Comparison of ENCODE assay signal across 17 cellular contexts in the genomic region with DNA sequence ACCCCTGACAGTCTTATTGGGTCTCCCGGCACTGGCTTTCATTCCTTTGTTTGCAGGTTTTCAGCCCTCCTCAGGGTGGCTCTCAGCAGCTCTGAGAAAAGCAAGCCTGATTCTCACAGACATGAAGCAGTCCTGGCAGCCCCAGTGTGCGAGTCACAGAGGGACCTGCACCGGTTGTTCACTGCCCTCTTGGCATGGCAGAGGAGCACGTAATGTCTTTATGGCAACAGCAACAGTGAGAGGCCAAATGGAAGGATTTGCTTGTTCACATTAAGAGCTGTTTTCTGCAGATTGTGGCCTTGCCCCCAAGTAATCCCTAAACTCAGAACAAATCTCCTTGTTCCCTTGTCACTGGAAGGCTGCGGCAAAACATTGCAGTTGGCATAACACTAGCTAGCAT. TPM values are rescaled to one million over a fixed set of nuclear protein-coding genes. Genes with fewer than 3 reads are reported as not detected.
A peak's percentile ranks its signal among the peaks of the same experiment; 100 is the strongest.
DNase-seq lines count a peak whose midpoint lies in the region; ATAC-seq and TF ChIP-seq lines count a peak whose summit lies in the region.
"Had no signal": no experiment of that assay in that cellular context is flagged by ENCODE, and none has a peak within 500 bp of the region (broad histone marks: within the 10 kb centered on the region; RNA-seq: fewer than 3 reads in every experiment).

No MANE protein-coding gene starts in this region.

- H3K9me3 ChIP-seq in MG63 (no peaks in the 10 kb centered on the region), thoracic aorta (no peaks in the 10 kb centered on the region), upper lobe of right lung (no peaks in the 10 kb centered on the region)
- H3K9me3 ChIP-seq: mucosa of descending colon had no signal

- no peak overlapping the region for H3K4me3 ChIP-seq in MG63
- peak overlapping the region in 35 of 59 donors; percentile 0 to 44 (median 16) for H3K4me3 ChIP-seq in dorsolateral prefrontal cortex
- peak overlapping the region; percentile 82 for H3K4me3 ChIP-seq in thoracic aorta
- H3K4me3 ChIP-seq in upper lobe of right lung: no peak overlapping the region
- H3K4me3 ChIP-seq: mucosa of descending colon had no signal

- DNase-seq in MG63 (peak; percentile 60), dorsolateral prefrontal cortex (peak in 3 of 10 donors; percentile 15 to 24 (median 15)), hippocampal formation (lab: John Stamatoyannopoulos, UW) (peak; percentile 30 to 55), thoracic aorta (ENCODE audit: low spot score) (peak; percentile 50), upper lobe of right lung (no peak), epidermal melanocyte (ENCODE audit: insufficient read length, low spot score) (no peak), T-helper 1 cell (no peak)
- DNase-seq: activated CD8-positive, alpha-beta T cell treated with anti-CD3 and anti-CD28 coated beads for 36 hours; activated T-cell treated with anti-CD3 and anti-CD28 coated beads, Interleukin-2, amount 50 U/mL, for 72 hours; AML-193; effector CD8-positive, alpha-beta T cell; mucosa of descending colon; MV-4-11; NCI-H2107; NCI-H774; occipital lobe had no signal

- H3K27ac ChIP-seq in dorsolateral prefrontal cortex (peak overlapping the region in 40 of 59 donors; percentile 0 to 80 (median 50)), thoracic aorta (peak overlapping the region; percentile 91 to 96), upper lobe of right lung (no peak overlapping the region)

- H3K36me3 ChIP-seq in MG63 (no peaks in the 10 kb centered on the region), thoracic aorta (peaks cover 2% of the 10 kb centered on the region), upper lobe of right lung (no peaks in the 10 kb centered on the region)

- ATAC-seq in thoracic aorta (ENCODE audit: insufficient number of reproducible peaks, low FRiP score, low read depth): peak; percentile 17
- no peak for ATAC-seq in upper lobe of right lung
- ATAC-seq: activated CD8-positive, alpha-beta T cell treated with anti-CD3 and anti-CD28 coated beads for 36 hours; activated T-cell treated with anti-CD3 and anti-CD28 coated beads, Interleukin-2, amount 50 U/mL, for 72 hours; left colon; mucosa of descending colon had no signal

- H3K27me3 ChIP-seq in MG63: peaks cover 21% of the 10 kb centered on the region
- peaks cover 0 to 54% (median 25%) of the 10 kb centered on the region in 45 donors for H3K27me3 ChIP-seq in dorsolateral prefrontal cortex
- H3K27me3 ChIP-seq in thoracic aorta (replicated peaks; ENCODE audit: insufficient read depth): no peaks in the 10 kb centered on the region
- H3K27me3 ChIP-seq in upper lobe of right lung: peaks cover 54% of the 10 kb centered on the region

- intact Hi-C loops in dorsolateral prefrontal cortex (cut with DNase I): no loop called here
- intact Hi-C loops in upper lobe of right lung (cut with DNase I): no loop called here

- TF ChIP-seq CTCF in dorsolateral prefrontal cortex (IDR thresholded peaks at IDR 0.05 in 54 of 56, conservative IDR thresholded peaks at IDR 0.05 in 2 of 56; ENCODE audit: low read depth in 1 of 56, partially characterized antibody in 56 of 56) (no peak), thoracic aorta (IDR thresholded peaks at IDR 0.05) (no peak), upper lobe of right lung (IDR thresholded peaks at IDR 0.05) (no peak)

- peaks cover 0 to 49% of the 10 kb centered on the region in 2 donors for H3K4me1 ChIP-seq in thoracic aorta (ENCODE audit: control insufficient read depth in 1 of 2, low read depth in 2 of 2)
- H3K4me1 ChIP-seq in upper lobe of right lung: no peaks in the 10 kb centered on the region

RNA-seq across cellular contexts. Expression of a gene that starts 3.4 kb away (rescaled TPM):
- total RNA-seq in MG63 (2014; rRNA removed; shearing (Covaris generic); ENCODE audit: low replicate concordance): not detected in 2 replicates
- total RNA-seq in dorsolateral prefrontal cortex (10 to 100 TPM in 5 of 120 experiments, 1 to 10 TPM in 115; 1.5 to 10.9 (median 5.5) TPM), thoracic aorta (10 to 100 TPM; 58.8 to 91.7 TPM), upper lobe of right lung (1.8 TPM)
- total RNA-seq: activated CD8-positive, alpha-beta T cell treated with anti-CD3 and anti-CD28 coated beads for 36 hours; activated T-cell treated with anti-CD3 and anti-CD28 coated beads, Interleukin-2, amount 50 U/mL, for 72 hours had no signal

Comparison
In these comparisons a context has a peak if more than half of its experiments do, and no peak if none do; other contexts are left out.
1. DNase-seq: peak in MG63 (single experiment), hippocampal formation (2 of 2) and thoracic aorta (single experiment); none in upper lobe of right lung (single experiment), epidermal melanocyte (single experiment) and T-helper 1 cell (0 of 5).
2. H3K4me3 ChIP-seq: peak in dorsolateral prefrontal cortex (35 of 59) and thoracic aorta (single experiment); none in MG63 (single experiment) and upper lobe of right lung (single experiment).
3. RNA of a gene that starts 3.4 kb away (total RNA-seq): 58.8 to 91.7 TPM in thoracic aorta; 1.5 to 10.9 TPM in dorsolateral prefrontal cortex, 1.8 TPM in upper lobe of right lung (single experiment) and not detected in MG63; every median in the first group is over 4 times any median in the second.